Comparison of ENCODE assay signal across 38 cellular contexts in genomic region chr12:56903374-56903773, GRCh38. TPM values are rescaled to one million over a fixed set of nuclear protein-coding genes. Genes with fewer than 3 reads are reported as not detected.
"Had no signal": no experiment of that assay in that cellular context is flagged by ENCODE, and none has a peak within 500 bp of the region (broad histone marks: within the 10 kb centered on the region; RNA-seq: fewer than 3 reads in every experiment).

No MANE protein-coding gene starts in this region.

- H3K27ac ChIP-seq: adrenal gland, body of pancreas, brain microvascular endothelial cell, breast epithelium, VCaP had no signal

- H3K27ac Mint-ChIP-seq: activated B cell treated with CpG ODN at 0.5 μM for 24 hours; activated CD4-positive, alpha-beta memory T cell treated with anti-CD3 and anti-CD28 coated beads for 36 hours; activated CD4-positive, alpha-beta T cell treated with anti-CD3 and anti-CD28 coated beads, Interleukin-2, amount 10 ng/mL, durations not matched to agents 24 days and 14 days; activated CD8-positive, alpha-beta T cell treated with anti-CD3 and anti-CD28 coated beads for 36 hours; activated naive CD4-positive, alpha-beta T cell treated with anti-CD3 and anti-CD28 coated beads for 36 hours; activated naive CD4-positive, alpha-beta T cell treated with anti-CD3 and anti-CD28 coated beads, Interleukin-2, amount 50 U/mL, for 72 hours; activated naive CD8-positive, alpha-beta T cell treated with anti-CD3 and anti-CD28 coated beads for 36 hours; activated T-cell treated with anti-CD3 and anti-CD28 coated beads, Interleukin-2, amount 50 U/mL, for 72 hours; activated T-helper 1 cell treated with anti-CD3 and anti-CD28 coated beads, Interleukin-12 subunit alpha, Interleukin-12 subunit beta, Interleukin-2, Interleukin-4 antibody, amounts not matched to agents 30 ng/mL and 10 ng/mL and 1 ng/mL, durations not matched to agents 14 hours and 24 hours and 36 hours; activated T-helper 17 cell treated with anti-CD3 and anti-CD28 coated beads, Interleukin-2, amount 50 U/mL, for 72 hours; T-helper 1 cell treated with Interleukin-12 subunit alpha and Interleukin-12 subunit beta and Interleukin-4 antibody, amounts not matched to agents 30 μg/mL and 1 μg/mL, for 36 hours; T-helper 2 cell treated with Interferon-gamma antibody and Interleukin-4, amounts not matched to agents 5 μg/mL and 100 μg/mL, for 36 hours had no signal

- H3K27me3 Mint-ChIP-seq: activated CD4-positive, alpha-beta memory T cell treated with anti-CD3 and anti-CD28 coated beads for 36 hours had no signal

- H3K4me1 ChIP-seq: adrenal gland, body of pancreas, breast epithelium had no signal

- H3K27me3 ChIP-seq: adrenal gland, body of pancreas, brain microvascular endothelial cell, breast epithelium had no signal

- FAIRE-seq: astrocyte, TTC549 had no signal

- H3K4me3 Mint-ChIP-seq: activated B cell treated with CpG ODN at 0.5 μM for 24 hours; activated CD4-positive, alpha-beta memory T cell treated with anti-CD3 and anti-CD28 coated beads for 36 hours; activated CD4-positive, alpha-beta T cell treated with anti-CD3 and anti-CD28 coated beads, Interleukin-2, amount 10 ng/mL, durations not matched to agents 24 days and 14 days; activated CD8-positive, alpha-beta T cell treated with anti-CD3 and anti-CD28 coated beads for 36 hours; activated naive CD4-positive, alpha-beta T cell treated with anti-CD3 and anti-CD28 coated beads for 36 hours; activated naive CD8-positive, alpha-beta T cell treated with anti-CD3 and anti-CD28 coated beads for 36 hours; activated T-cell treated with anti-CD3 and anti-CD28 coated beads, Interleukin-2, amount 50 U/mL, for 4 hours; activated T-cell treated with anti-CD3 and anti-CD28 coated beads, Interleukin-2, amount 50 U/mL, for 72 hours; activated T-helper 1 cell treated with anti-CD3 and anti-CD28 coated beads, Interleukin-12 subunit alpha, Interleukin-12 subunit beta, Interleukin-2, Interleukin-4 antibody, amounts not matched to agents 30 ng/mL and 10 ng/mL and 1 ng/mL, durations not matched to agents 14 hours and 24 hours and 36 hours; activated T-helper 17 cell treated with anti-CD3 and anti-CD28 coated beads, Interleukin-2, amount 50 U/mL, for 72 hours; T-helper 1 cell treated with Interleukin-12 subunit alpha and Interleukin-12 subunit beta and Interleukin-4 antibody, amounts not matched to agents 30 μg/mL and 1 μg/mL, for 36 hours; T-helper 2 cell treated with Interferon-gamma antibody and Interleukin-4, amounts not matched to agents 5 μg/mL and 100 μg/mL, for 36 hours had no signal

- H3K36me3 ChIP-seq: adrenal gland, brain microvascular endothelial cell, breast epithelium had no signal

- H3K4me1 Mint-ChIP-seq: activated B cell treated with CpG ODN at 0.5 μM for 24 hours; activated CD4-positive, alpha-beta T cell treated with anti-CD3 and anti-CD28 coated beads, Interleukin-2, amount 10 ng/mL, durations not matched to agents 24 days and 14 days; activated naive CD8-positive, alpha-beta T cell treated with anti-CD3 and anti-CD28 coated beads for 36 hours; activated T-helper 17 cell treated with anti-CD3 and anti-CD28 coated beads, Interleukin-2, amount 50 U/mL, for 72 hours had no signal

- DNase-seq: activated B cell treated with CpG ODN at 0.5 μM for 24 hours; activated CD4-positive, alpha-beta memory T cell treated with anti-CD3 and anti-CD28 coated beads for 36 hours; activated CD4-positive, alpha-beta T cell treated with anti-CD3 and anti-CD28 coated beads for 4 hours; activated CD4-positive, alpha-beta T cell treated with anti-CD3 and anti-CD28 coated beads, Interleukin-2, amount 10 ng/mL, durations not matched to agents 24 days and 14 days; activated CD4-positive, alpha-beta T cell treated with anti-CD3 and anti-CD28 coated beads, Interleukin-2, amount 50 U/mL, for 1 hour; activated CD4-positive, alpha-beta T cell treated with anti-CD3 and anti-CD28 coated beads, Interleukin-2, amount 50 U/mL, for 4 hours; activated CD4-positive, CD25-positive, alpha-beta regulatory T cell treated with anti-CD3 and anti-CD28 coated beads, Interleukin-2, amount 50 U/mL, for 72 hours; activated CD8-positive, alpha-beta memory T cell treated with anti-CD3 and anti-CD28 coated beads, Interleukin-2, amount 50 U/mL, for 4 hours; activated CD8-positive, alpha-beta T cell treated with anti-CD3 and anti-CD28 coated beads for 36 hours; activated effector memory CD4-positive, alpha-beta T cell treated with anti-CD3 and anti-CD28 coated beads, Interleukin-2, amount 50 U/mL, for 16 hours; activated gamma-delta T cell treated with Interleukin-2 at 50 U/mL for 16 hours; activated naive CD4-positive, alpha-beta T cell; activated naive CD4-positive, alpha-beta T cell treated with anti-CD3 and anti-CD28 coated beads for 36 hours; activated naive CD4-positive, alpha-beta T cell treated with anti-CD3 and anti-CD28 coated beads, Interleukin-2, amount 50 U/mL, for 16 hours; activated naive CD8-positive, alpha-beta T cell treated with anti-CD3 and anti-CD28 coated beads for 36 hours; activated T-cell treated with anti-CD3 and anti-CD28 coated beads for 4 hours; activated T-cell treated with anti-CD3 and anti-CD28 coated beads, Interleukin-2, amount 50 U/mL, for 1 hour; activated T-cell treated with anti-CD3 and anti-CD28 coated beads, Interleukin-2, amount 50 U/mL, for 4 hours; activated T-cell treated with anti-CD3 and anti-CD28 coated beads, Interleukin-2, amount 50 U/mL, for 72 hours; adrenal gland; amniotic stem cell; aorta; body of pancreas; brain microvascular endothelial cell; central memory CD4-positive, alpha-beta T cell; T-helper 1 cell; T-helper 2 cell; T-helper 9 cell had no signal

- ATAC-seq: activated CD8-positive, alpha-beta T cell treated with anti-CD3 and anti-CD28 coated beads for 36 hours; activated naive CD4-positive, alpha-beta T cell treated with anti-CD3 and anti-CD28 coated beads, Interleukin-2, amount 50 U/mL, for 72 hours; activated T-cell treated with anti-CD3 and anti-CD28 coated beads, Interleukin-2, amount 50 U/mL, for 4 hours; activated T-cell treated with anti-CD3 and anti-CD28 coated beads, Interleukin-2, amount 50 U/mL, for 72 hours; activated T-helper 17 cell treated with anti-CD3 and anti-CD28 coated beads, Interleukin-2, amount 50 U/mL, for 72 hours; body of pancreas had no signal

- H3K4me3 ChIP-seq: adrenal gland, body of pancreas, breast epithelium had no signal

RNA-seq across cellular contexts. Expression of gene SDR9C7, which starts 30.8 kb away (rescaled TPM):
- total RNA-seq: activated B cell treated with CpG ODN at 0.5 μM for 24 hours; activated CD4-positive, alpha-beta memory T cell treated with anti-CD3 and anti-CD28 coated beads for 36 hours; activated CD4-positive, alpha-beta T cell treated with anti-CD3 and anti-CD28 coated beads, Interleukin-2, amount 10 ng/mL, durations not matched to agents 24 days and 14 days; activated CD8-positive, alpha-beta memory T cell treated with anti-CD3 and anti-CD28 coated beads for 36 hours; activated CD8-positive, alpha-beta T cell treated with anti-CD3 and anti-CD28 coated beads for 36 hours; activated naive CD4-positive, alpha-beta T cell treated with anti-CD3 and anti-CD28 coated beads for 36 hours; activated naive CD4-positive, alpha-beta T cell treated with anti-CD3 and anti-CD28 coated beads, Interleukin-2, amount 50 U/mL, for 72 hours; activated naive CD8-positive, alpha-beta T cell treated with anti-CD3 and anti-CD28 coated beads for 36 hours; activated T-cell treated with anti-CD3 and anti-CD28 coated beads, Interleukin-2, amount 50 U/mL, for 4 hours; activated T-helper 1 cell treated with anti-CD3 and anti-CD28 coated beads, Interleukin-12 subunit alpha, Interleukin-12 subunit beta, Interleukin-2, Interleukin-4 antibody, amounts not matched to agents 30 ng/mL and 10 ng/mL and 1 ng/mL, durations not matched to agents 14 hours and 24 hours and 36 hours; activated T-helper 17 cell treated with anti-CD3 and anti-CD28 coated beads, Interleukin-2, amount 50 U/mL, for 72 hours; adrenal gland; astrocyte; body of pancreas; breast epithelium had no signal
- polyA plus RNA-seq: adrenal gland had no signal
